8 cellular contexts compared by ENCODE assay signal in the genomic region with DNA sequence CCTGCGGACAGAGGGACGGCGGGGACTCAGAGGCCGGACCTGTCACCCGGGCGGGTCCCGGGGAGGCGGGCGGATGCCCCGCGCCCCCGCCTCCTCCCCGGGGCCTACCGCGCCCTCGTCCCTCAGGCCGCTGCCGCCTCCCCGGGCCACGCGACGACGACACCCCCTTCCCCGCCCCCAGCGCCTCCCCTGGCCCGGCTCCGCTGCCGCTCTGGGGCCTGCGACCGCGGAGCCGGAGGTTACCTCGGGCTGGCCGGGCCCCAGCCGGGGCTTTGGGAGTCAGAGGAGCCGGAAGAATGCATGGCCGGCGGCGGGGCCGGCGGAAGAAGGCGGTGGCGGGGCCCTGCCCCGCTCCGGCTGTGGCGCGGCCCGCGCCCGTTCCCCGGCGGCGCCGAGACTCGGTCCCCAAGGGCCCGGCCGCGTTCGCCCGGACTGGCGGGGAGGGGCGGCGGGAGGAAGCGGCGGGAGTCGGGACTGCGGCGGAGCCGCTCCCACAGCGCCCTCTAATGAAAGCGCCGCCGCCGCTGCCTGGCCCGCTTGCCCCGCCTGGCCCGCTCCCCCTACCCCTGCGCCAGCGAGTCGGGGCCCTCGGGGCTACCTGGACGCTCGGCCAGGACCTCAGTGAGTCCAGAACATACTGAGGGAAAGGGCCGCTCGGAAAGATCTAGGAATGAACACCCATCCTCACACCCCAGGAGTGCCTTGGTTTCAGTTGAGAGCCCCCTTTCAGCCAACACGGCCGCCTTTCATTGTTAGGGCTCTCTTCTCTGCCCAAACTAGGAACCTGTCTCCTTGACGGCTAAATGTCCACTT. TPM values are rescaled to one million over a fixed set of nuclear protein-coding genes. Genes with fewer than 3 reads are reported as not detected.
DNase-seq lines count a peak whose midpoint lies in the region; ATAC-seq and TF ChIP-seq lines count a peak whose summit lies in the region.

TSS of gene LPGAT1 (minus strand) at position 434 of the 813 bp plus-strand sequence. CDS start 1,467 bp downstream, outside the sequence.

- WGBS in mesenchymal stem cell = 2% methylated on average over 47 of the region's 88 CpGs

- no peaks in the 10 kb centered on the region for H3K27me3 Mint-ChIP-seq in effector memory CD8-positive, alpha-beta T cell

- peak within 1 kb of the TSS; percentile 5 for H2BK5ac ChIP-seq in mesenchymal stem cell (ENCODE audit: low read depth, low read length, poor library complexity, severe bottlenecking)

- DNase-seq in BJ (ENCODE audit: low read depth) (no peak), NCI-H82 treated with DMSO at 0.1 percent for 48 hours (lab: John Stamatoyannopoulos, UW; ENCODE audit: unreplicated experiment) (peak; percentile 63), mesenchymal stem cell (peak; percentile 76)
- peak; percentile 53 to 67 (median 63) for DNase-seq in effector memory CD8-positive, alpha-beta T cell
- peak; percentile 45 for DNase-seq in stimulated activated CD8-positive, alpha-beta memory T cell treated with anti-CD3 and anti-CD28 coated beads, Interleukin-15, amount 100 ng/mL, for 1 hour (ENCODE audit: low read depth)

- H4K8ac ChIP-seq in mesenchymal stem cell (ENCODE audit: low read length) = peak within 1 kb of the TSS; percentile 69

- peaks cover 2% of the 10 kb centered on the region for H3K79me1 ChIP-seq in mesenchymal stem cell (replicated peaks; ENCODE audit: low read length, poor library complexity, severe bottlenecking)

- peaks cover 13% of the 10 kb centered on the region for H3K36me3 Mint-ChIP-seq in effector memory CD8-positive, alpha-beta T cell (ENCODE audit: insufficient read depth)

- H3K14ac ChIP-seq in mesenchymal stem cell (ENCODE audit: low read length in 2 of 2) = peak within 1 kb of the TSS; percentile 36 to 79

- peak within 1 kb of the TSS; percentile 39 for H4K91ac ChIP-seq in mesenchymal stem cell (ENCODE audit: low read length)

- H3K18ac ChIP-seq in mesenchymal stem cell (ENCODE audit: low read depth in 1 of 2, low read length in 2 of 2) = peak within 1 kb of the TSS; percentile 79 to 80

- H3K36me3 ChIP-seq in BJ (ENCODE audit: control insufficient read depth, insufficient read depth, low read length) = no peaks in the 10 kb centered on the region
- no peaks in the 10 kb centered on the region for H3K36me3 ChIP-seq in mesenchymal stem cell (ENCODE audit: control insufficient read depth in 1 of 2, insufficient read depth in 2 of 2, low read depth in 1 of 2, low read length in 2 of 2)

- ATAC-seq in GM19035 (IDR thresholded peaks at IDR 0.05; ENCODE audit: unreplicated experiment) = peak; percentile 76
- peak; percentile 83 for ATAC-seq in HG03354 (IDR thresholded peaks at IDR 0.05; ENCODE audit: poor library complexity, severe bottlenecking, unreplicated experiment)
- ATAC-seq in effector memory CD8-positive, alpha-beta T cell (replicated peaks) = peak; percentile 84

- H2AK5ac ChIP-seq in mesenchymal stem cell (ENCODE audit: low read length, severe bottlenecking) = no peak within 1 kb of the TSS

- H3K4me2 ChIP-seq in mesenchymal stem cell (ENCODE audit: low read length, poor library complexity, severe bottlenecking) = peak within 1 kb of the TSS; percentile 94

- H3K27ac ChIP-seq in mesenchymal stem cell (ENCODE audit: low read length, poor library complexity, severe bottlenecking) = peak within 1 kb of the TSS; percentile 51

- peak within 1 kb of the TSS; percentile 89 for H2BK120ac ChIP-seq in mesenchymal stem cell (ENCODE audit: low read depth, low read length)

- peak within 1 kb of the TSS; percentile 69 for H2BK15ac ChIP-seq in mesenchymal stem cell (ENCODE audit: low read depth, poor library complexity, severe bottlenecking)

- H2AFZ ChIP-seq in mesenchymal stem cell (ENCODE audit: low read depth, low read length) = peak within 1 kb of the TSS; percentile 82

- H3K23ac ChIP-seq in mesenchymal stem cell (ENCODE audit: low read length in 2 of 2) = peak within 1 kb of the TSS in 1 of 2 experiments; percentile 89

- H3K9ac ChIP-seq in mesenchymal stem cell (ENCODE audit: low read length) = peak within 1 kb of the TSS; percentile 87

- H3K9me3 Mint-ChIP-seq in effector memory CD8-positive, alpha-beta T cell = no peaks in the 10 kb centered on the region

- H3K27me3 ChIP-seq in BJ (ENCODE audit: control insufficient read depth, insufficient read depth, low read length) (no peaks in the 10 kb centered on the region), mesenchymal stem cell (ENCODE audit: control insufficient read depth in 1 of 2, insufficient read depth in 1 of 2, low read length in 2 of 2) (no peaks in the 10 kb centered on the region)

- POLR2A ChIA-PET in BJ (lab: Charles Lee) = no interaction called here
- POLR2A ChIA-PET in activated CD8-positive, alpha-beta memory T cell treated with anti-CD3 and anti-CD28 coated beads for 36 hours (lab: Charles Lee) = interaction anchor here (0.7 kb wide), 1 partner anchor 931 kb away, joined by 5 read pairs; no protein-coding TSS in a partner anchor

- H3K4me3 ChIP-seq in BJ (ENCODE audit: low read depth, low read length) (peak within 1 kb of the TSS; percentile 68), mesenchymal stem cell (ENCODE audit: insufficient read depth in 1 of 2, low read depth in 1 of 2, low read length in 2 of 2) (peak within 1 kb of the TSS; percentile 89 to 90)

- CTCF ChIA-PET in BJ (lab: Yijun Ruan, JAX) = interaction anchor here (0.7 to 3.0 kb wide), 5 partner anchors 9 to 150 kb away, joined by 3 to 15 read pairs (median 3); no protein-coding TSS in a partner anchor
- CTCF ChIA-PET in activated CD8-positive, alpha-beta memory T cell treated with anti-CD3 and anti-CD28 coated beads for 36 hours (lab: Charles Lee) = no interaction called here

- peak within 1 kb of the TSS in 1 of 2 experiments; percentile 52 for H2BK12ac ChIP-seq in mesenchymal stem cell (ENCODE audit: low read length in 2 of 2)

- peak within 1 kb of the TSS; percentile 51 to 91 for H3K4ac ChIP-seq in mesenchymal stem cell (ENCODE audit: low read depth in 1 of 2, low read length in 2 of 2)

- H3K4me1 ChIP-seq in mesenchymal stem cell (ENCODE audit: control insufficient read depth, insufficient read depth, low read depth, low read length) = peaks cover 7% of the 10 kb centered on the region

- peak within 1 kb of the TSS; percentile 93 to 94 for H3K27ac Mint-ChIP-seq in effector memory CD8-positive, alpha-beta T cell

- H3K9me3 ChIP-seq in mesenchymal stem cell (ENCODE audit: control insufficient read depth, low read length) = no peaks in the 10 kb centered on the region

- H3K4me3 Mint-ChIP-seq in effector memory CD8-positive, alpha-beta T cell = peak within 1 kb of the TSS; percentile 90 to 94

- peaks cover 28 to 47% of the 10 kb centered on the region in 2 donors for H3K4me1 Mint-ChIP-seq in effector memory CD8-positive, alpha-beta T cell (ENCODE audit: low read depth in 2 of 2)

- peak; percentile 40 for TF ChIP-seq CTCF in BJ (IDR thresholded peaks at IDR 0.05; ENCODE audit: insufficient read depth, low read depth, low read length)

RNA-seq across cellular contexts. Expression of gene LPGAT1, which starts in this region (rescaled TPM):
- polyA plus RNA-seq in BJ (2011; rRNA removed) = 7.7 and 14.4 TPM in 2 replicates
- polyA minus RNA-seq in BJ (2011; rRNA and poly(A)+ RNA removed) = 10.6 and 14.3 TPM in 2 replicates
- 10 to 100 TPM; 28.2 to 29.3 TPM for total RNA-seq in activated CD8-positive, alpha-beta memory T cell treated with anti-CD3 and anti-CD28 coated beads for 36 hours
- 19.9 TPM for polyA plus RNA-seq in mesenchymal stem cell (2013, experiment 1 of 2)
- polyA plus RNA-seq in mesenchymal stem cell (2013, experiment 2 of 2) = 20.2 TPM
